29 cellular contexts compared by ENCODE assay signal in genomic region chr7:74585844-74586243, GRCh38.
DNase-seq lines count a peak whose midpoint lies in the region; ATAC-seq, FAIRE-seq and TF ChIP-seq lines count a peak whose summit lies in the region.
"Had no signal": no experiment of that assay in that cellular context is flagged by ENCODE, and none has a peak within 500 bp of the region (broad histone marks: within the 10 kb centered on the region; RNA-seq: fewer than 3 reads in every experiment).

No MANE protein-coding gene starts in this region.

- H3K27me3 ChIP-seq in HepG2 (ENCODE audit: control insufficient read depth in 1 of 2, insufficient read depth in 2 of 2, low read length in 2 of 2), result no peaks in the 10 kb centered on the region
- no peaks in the 10 kb centered on the region for H3K27me3 ChIP-seq in right lobe of liver
- no peaks in the 10 kb centered on the region for H3K27me3 ChIP-seq in esophagus squamous epithelium
- no peaks in the 10 kb centered on the region for H3K27me3 ChIP-seq in neuronal stem cell (ENCODE audit: control insufficient read depth in 3 of 3, insufficient read depth in 3 of 3, low read depth in 1 of 3, low read length in 3 of 3)
- no peaks in the 10 kb centered on the region for H3K27me3 ChIP-seq in vagina
- H3K27me3 ChIP-seq: tibial artery had no signal

- TF ChIP-seq EP300 in HepG2 (IDR thresholded peaks at IDR 0.05; ENCODE audit: low read depth in 2 of 2, low read length in 2 of 2) (no peak), HepG2 (CRISPR knock-in tag; IDR thresholded peaks at IDR 0.05; ENCODE audit: borderline replicate concordance) (no peak)

- peak overlapping the region; percentile 38 for H3K14ac ChIP-seq in neuronal stem cell (ENCODE audit: low read length)

- CTCF ChIA-PET in HepG2 (lab: Yijun Ruan, JAX; ENCODE audit: low intra/inter-chr PET ratio, low total read pairs), result no interaction called here

- H3K79me1 ChIP-seq in neuronal stem cell (ENCODE audit: low read depth, low read length), result peaks cover 2% of the 10 kb centered on the region

- in situ Hi-C loops in HepG2 (cut with HindIII; ENCODE audit: extremely low pct_ligation_motif_present, low pct_unique_long_range_greater_than_20kb), result no loop called here

- DNase-seq in HepG2 (ENCODE audit: low spot score) (no peak), right lobe of liver (no peak), esophagus squamous epithelium (lab: John Stamatoyannopoulos, UW) (no peak), neuronal stem cell (ENCODE audit: low spot score) (no peak), vagina (ENCODE audit: extremely low spot score in 2 of 2) (no peak), GOT3 (lab: John Stamatoyannopoulos, UW) (no peak)
- DNase-seq: activated CD4-positive, alpha-beta memory T cell treated with anti-CD3 and anti-CD28 coated beads, Interleukin-2, amount 10 ng/mL, durations not matched to agents 7 days and 5 days; activated CD4-positive, alpha-beta T cell treated with anti-CD3 and anti-CD28 coated beads for 1 hour; activated naive CD8-positive, alpha-beta T cell treated with anti-CD3 and anti-CD28 coated beads, Interleukin-2, amount 10 ng/mL, durations not matched to agents 7 days and 5 days; AML-193; CD8-positive, alpha-beta T cell; central memory CD4-positive, alpha-beta T cell; dermis blood vessel endothelial cell; DMS 273 treated with DMSO at 0.1 percent for 48 hours; EL; MM.1S; NCI-H1417; NCI-H2081 treated with DMSO at 0.1 percent for 48 hours; NCI-H748 treated with DMSO at 0.1 percent for 48 hours; psoas muscle; RPMI8226; tibial artery had no signal

- H2BK120ac ChIP-seq in neuronal stem cell (ENCODE audit: low read depth, low read length), result no peak overlapping the region

- H3K4ac ChIP-seq in neuronal stem cell (ENCODE audit: low read length), result peak overlapping the region; percentile 66

- intact Hi-C loops in HepG2 (cut with micrococcal nuclease; ENCODE audit: unreplicated experiment), result no loop called here
- intact Hi-C loops in right lobe of liver (cut with DNase I), result no loop called here
- intact Hi-C loops in esophagus squamous epithelium (cut with DNase I), result no loop called here
- intact Hi-C loops in vagina (cut with DNase I), result no loop called here

- ATAC-seq in HepG2 (no peak), right lobe of liver (no peak), GM19395 (IDR thresholded peaks at IDR 0.05; ENCODE audit: unreplicated experiment) (no peak), HG03045 (IDR thresholded peaks at IDR 0.05; ENCODE audit: unreplicated experiment) (no peak)
- ATAC-seq: CD8-positive, alpha-beta T cell had no signal

- H3K79me2 ChIP-seq in HepG2 (ENCODE audit: insufficient read depth, low read length), result no peaks in the 10 kb centered on the region

- H2AK5ac ChIP-seq in neuronal stem cell (ENCODE audit: low read depth, low read length), result no peak overlapping the region

- H2AFZ ChIP-seq in HepG2 (ENCODE audit: low read length), result no peak overlapping the region
- H2AFZ ChIP-seq in neuronal stem cell (ENCODE audit: low read length), result no peak overlapping the region

- no peak overlapping the region for H3K9ac ChIP-seq in HepG2 (ENCODE audit: insufficient read depth, low read depth, low read length)
- no peak overlapping the region for H3K9ac ChIP-seq in neuronal stem cell (ENCODE audit: low read depth, low read length, poor library complexity)
- H3K9ac ChIP-seq: KMS-11 had no signal

- FAIRE-seq in HepG2 (lab: Jason Lieb, UNC), result no peak
- FAIRE-seq: astrocyte, GM12892, keratinocyte had no signal

- H3K36me3 ChIP-seq in HepG2 (replicated peaks in 1 of 2; ENCODE audit: control insufficient read depth in 1 of 2, insufficient read depth in 2 of 2, low read length in 2 of 2) (peaks cover 3 to 5% of the 10 kb centered on the region in 2 experiments; a peak in 4 of 5 replicates), right lobe of liver (no peaks in the 10 kb centered on the region), esophagus squamous epithelium (peaks cover 0 to 20% (median 4%) of the 10 kb centered on the region in 3 donors), neuronal stem cell (replicated peaks in 1 of 2; ENCODE audit: control insufficient read depth in 2 of 2, insufficient read depth in 2 of 2, low read length in 2 of 2) (peaks cover 13 to 33% of the 10 kb centered on the region in 2 donors), vagina (peaks cover 0 to 7% of the 10 kb centered on the region in 2 donors)

- no peak overlapping the region for H3K23ac ChIP-seq in neuronal stem cell (ENCODE audit: low read depth, low read length, poor library complexity)

- H3K4me2 ChIP-seq in HepG2 (ENCODE audit: low read depth, low read length) (no peak overlapping the region), neuronal stem cell (ENCODE audit: insufficient read depth, low read length, poor library complexity, severe bottlenecking) (no peak overlapping the region)
- H3K4me2 ChIP-seq: KMS-11 had no signal

- no peak overlapping the region for H3K18ac ChIP-seq in neuronal stem cell (ENCODE audit: low read length)

- H3K4me1 ChIP-seq in HepG2 (ENCODE audit: insufficient read depth, low read length), result peaks cover 69% of the 10 kb centered on the region
- peaks cover 0 to 9% (median 2%) of the 10 kb centered on the region in 4 donors for H3K4me1 ChIP-seq in right lobe of liver
- peaks cover 23 to 75% (median 26%) of the 10 kb centered on the region in 3 donors for H3K4me1 ChIP-seq in esophagus squamous epithelium
- H3K4me1 ChIP-seq in neuronal stem cell (ENCODE audit: control insufficient read depth in 2 of 2, insufficient read depth in 1 of 2, low read depth in 1 of 2, low read length in 2 of 2), result peaks cover 7 to 12% of the 10 kb centered on the region in 2 donors
- H3K4me1 ChIP-seq in vagina, result peaks cover 17% of the 10 kb centered on the region
- H3K4me1 ChIP-seq: HAP-1 had no signal

- TF ChIP-seq CTCF in HepG2 (CRISPR knock-in tag; IDR thresholded peaks at IDR 0.05), result no peak
- TF ChIP-seq CTCF in right lobe of liver (IDR thresholded peaks at IDR 0.05), result no peak
- no peak for TF ChIP-seq CTCF in esophagus squamous epithelium (IDR thresholded peaks at IDR 0.05)
- no peak for TF ChIP-seq CTCF in vagina (IDR thresholded peaks at IDR 0.05)

- no peak overlapping the region for H2BK15ac ChIP-seq in neuronal stem cell (ENCODE audit: low read length)

- POLR2A ChIA-PET in HepG2 (lab: Yijun Ruan, JAX), result interaction anchor here (1.3 to 1.5 kb wide), 2 partner anchors 68 kb away, joined by 3 to 4 read pairs; no protein-coding TSS in a partner anchor

- BruUV-seq in HepG2 (replicated peaks; lab: Mats Ljungman, UMichigan), result no TSS peak

- H3K27ac ChIP-seq in HepG2 (ENCODE audit: extremely low read length, insufficient read depth, low read length), result no peak overlapping the region
- no peak overlapping the region for H3K27ac ChIP-seq in right lobe of liver
- peak overlapping the region; percentile 68 to 85 (median 78) for H3K27ac ChIP-seq in esophagus squamous epithelium
- H3K27ac ChIP-seq in neuronal stem cell (replicated peaks; ENCODE audit: low read length), result no peak overlapping the region
- peak overlapping the region; percentile 78 for H3K27ac ChIP-seq in vagina
- H3K27ac ChIP-seq: KMS-11 had no signal

- TF ChIP-seq RAD21 in HepG2 (CRISPR knock-in tag; IDR thresholded peaks at IDR 0.05), result no peak

- H3K4me3 ChIP-seq in HepG2 (replicated peaks in 1 of 3; ENCODE audit: insufficient read depth in 1 of 3, low read depth in 2 of 3, low read length in 3 of 3), result no peak overlapping the region
- H3K4me3 ChIP-seq in right lobe of liver, result no peak overlapping the region
- H3K4me3 ChIP-seq in esophagus squamous epithelium, result no peak overlapping the region
- no peak overlapping the region for H3K4me3 ChIP-seq in neuronal stem cell (ENCODE audit: low read length in 2 of 2)
- H3K4me3 ChIP-seq in vagina, result no peak overlapping the region
- H3K4me3 ChIP-seq: HAP-1, psoas muscle, tibial artery had no signal

- no peak overlapping the region for H4K8ac ChIP-seq in neuronal stem cell (ENCODE audit: low read depth, low read length)

- H2BK5ac ChIP-seq in neuronal stem cell (ENCODE audit: low read length), result no peak overlapping the region

- no peak overlapping the region for H2BK12ac ChIP-seq in neuronal stem cell (ENCODE audit: low read length)

- no peak for TF ChIP-seq POLR2A in HepG2 (IDR thresholded peaks at IDR 0.05; ENCODE audit: insufficient read depth in 1 of 2, low read depth in 2 of 2, low read length in 2 of 2)
- no peak for TF ChIP-seq POLR2A in right lobe of liver (IDR thresholded peaks at IDR 0.05)
- TF ChIP-seq POLR2A in esophagus squamous epithelium (IDR thresholded peaks at IDR 0.05), result no peak
- no peak for TF ChIP-seq POLR2A in vagina (IDR thresholded peaks at IDR 0.05)

- no peak overlapping the region for H4K91ac ChIP-seq in neuronal stem cell (ENCODE audit: low read depth, low read length, poor library complexity)

- no peaks in the 10 kb centered on the region for H3K9me3 ChIP-seq in HepG2 (ENCODE audit: low read length)
- no peaks in the 10 kb centered on the region for H3K9me3 ChIP-seq in right lobe of liver
- H3K9me3 ChIP-seq in esophagus squamous epithelium, result no peaks in the 10 kb centered on the region
- no peaks in the 10 kb centered on the region for H3K9me3 ChIP-seq in neuronal stem cell (replicated peaks in 1 of 2; ENCODE audit: control insufficient read depth in 2 of 2, insufficient read depth in 1 of 2, low read depth in 1 of 2, low read length in 2 of 2)
- H3K9me3 ChIP-seq in vagina, result no peaks in the 10 kb centered on the region
- H3K9me3 ChIP-seq: HAP-1, psoas muscle, tibial artery had no signal

- H4K20me1 ChIP-seq in HepG2 (ENCODE audit: insufficient read depth, low read length), result no peaks in the 10 kb centered on the region

TF ChIP-seq in HepG2, 621 proteins besides CTCF, POLR2A, EP300 and RAD21:
- peak; percentile 94 for TF ChIP-seq ZNF768 (CRISPR knock-in tag; IDR thresholded peaks at IDR 0.05)
- TF ChIP-seq ZMYM3 (CRISPR knock-in tag; IDR thresholded peaks at IDR 0.05), result peak; percentile 69
- TF ChIP-seq ZNF205 (CRISPR knock-in tag; IDR thresholded peaks at IDR 0.05), result no peak

Comparison
In these comparisons a context has a peak if more than half of its experiments do, and no peak if none do; other contexts are left out.
1. H3K27ac ChIP-seq: peak in esophagus squamous epithelium (4 of 4) and vagina (single experiment); none in HepG2 (single experiment), right lobe of liver (0 of 3) and neuronal stem cell (single experiment).